Comparison of ENCODE assay signal across 9 cellular contexts in genomic region chrX:107025538-107025937, GRCh38. TPM values are rescaled to one million over a fixed set of nuclear protein-coding genes. Genes with fewer than 3 reads are reported as not detected.
A peak's percentile ranks its signal among the peaks of the same experiment; 100 is the strongest.
DNase-seq lines count a peak whose midpoint lies in the region; ATAC-seq and TF ChIP-seq lines count a peak whose summit lies in the region.
"Had no signal": no experiment of that assay in that cellular context is flagged by ENCODE, and none has a peak within 500 bp of the region (broad histone marks: within the 10 kb centered on the region; RNA-seq: fewer than 3 reads in every experiment).

No MANE protein-coding gene starts in this region.

- no peak overlapping the region for H3K4me3 Mint-ChIP-seq in activated CD4-positive, alpha-beta T cell treated with anti-CD3 and anti-CD28 coated beads for 36 hours

- H4K20me1 ChIP-seq in OCI-LY7 (ENCODE audit: insufficient read depth, low read length): no peaks in the 10 kb centered on the region

- H3K4me2 ChIP-seq in OCI-LY7 (ENCODE audit: low read length): no peak overlapping the region

- no peaks in the 10 kb centered on the region for H3K9me2 ChIP-seq in OCI-LY7 (ENCODE audit: insufficient read depth, low read length)

- no peak overlapping the region for H3K4me3 ChIP-seq in HAP-1
- no peak overlapping the region for H3K4me3 ChIP-seq in OCI-LY7 (ENCODE audit: low read depth, low read length, poor library complexity, severe bottlenecking)
- no peak overlapping the region for H3K4me3 ChIP-seq in fibroblast of mammary gland (ENCODE audit: control insufficient read depth, low read depth, low read length)

- H3K4me1 ChIP-seq in HAP-1 (no peaks in the 10 kb centered on the region), OCI-LY7 (ENCODE audit: insufficient read depth, low read length, poor library complexity, severe bottlenecking) (no peaks in the 10 kb centered on the region)

- H3K36me3 ChIP-seq in HAP-1 (replicated peaks): no peaks in the 10 kb centered on the region
- H3K36me3 ChIP-seq in OCI-LY7 (ENCODE audit: insufficient read depth, low read length): no peaks in the 10 kb centered on the region

- intact Hi-C loops in OCI-LY7 (cut with micrococcal nuclease; ENCODE audit: unreplicated experiment): loop anchor here (10.0 kb wide), 3 partner anchors 299 to 749 kb away; partner anchors contain the start of genes NCBP2L and TSC22D3
- intact Hi-C loops in activated CD4-positive, alpha-beta T cell treated with anti-CD3 and anti-CD28 coated beads for 36 hours (cut with DNase I, micrococcal nuclease): loop anchor here in 1 of 2 experiments (10.0 kb wide), 1 partner anchor 409 kb away; no protein-coding TSS in a partner anchor

- in situ Hi-C loops in HAP-1 (cut with MboI; ENCODE audit: low sequenced_read_pairs): no loop called here

- peak; percentile 76 for TF ChIP-seq CTCF in OCI-LY7 (conservative IDR thresholded peaks at IDR 0.05; ENCODE audit: low read length)
- TF ChIP-seq CTCF in fibroblast of mammary gland (conservative IDR thresholded peaks at IDR 0.05; ENCODE audit: control insufficient read depth, insufficient read depth, low read depth, low read length): peak; percentile 73

- CTCF ChIA-PET in OCI-LY7 (lab: Charles Lee; ENCODE audit: unreplicated experiment): no interaction called here
- CTCF ChIA-PET in activated CD4-positive, alpha-beta T cell treated with anti-CD3 and anti-CD28 coated beads for 36 hours (lab: Charles Lee): interaction anchor here (0.7 kb wide), 2 partner anchors 23 to 321 kb away, joined by 3 read pairs; no protein-coding TSS in a partner anchor

- no peak overlapping the region for H3K27ac Mint-ChIP-seq in activated CD4-positive, alpha-beta T cell treated with anti-CD3 and anti-CD28 coated beads for 36 hours

- DNase-seq in CD1c-positive myeloid dendritic cell (ENCODE audit: extremely low spot score) (peak; percentile 8), HAP-1 (ENCODE audit: low spot score in 2 of 2) (peak; percentile 33 to 51), OCI-LY7 (ENCODE audit: low spot score) (peak; percentile 31), fibroblast of mammary gland (ENCODE audit: low read depth) (peak; percentile 45), smooth muscle cell of the brain vasculature (ENCODE audit: low read depth, low spot score) (peak; percentile 2)
- no peak for DNase-seq in activated CD4-positive, alpha-beta T cell treated with anti-CD3 and anti-CD28 coated beads for 36 hours

- H3K9me3 ChIP-seq in HAP-1 (no peaks in the 10 kb centered on the region), OCI-LY7 (ENCODE audit: low read length) (no peaks in the 10 kb centered on the region)

- H3K27me3 Mint-ChIP-seq in activated CD4-positive, alpha-beta T cell treated with anti-CD3 and anti-CD28 coated beads for 36 hours: no peaks in the 10 kb centered on the region

- no peaks in the 10 kb centered on the region for H3K9me3 Mint-ChIP-seq in activated CD4-positive, alpha-beta T cell treated with anti-CD3 and anti-CD28 coated beads for 36 hours (ENCODE audit: low read depth)

- no peaks in the 10 kb centered on the region for H3K36me3 Mint-ChIP-seq in activated CD4-positive, alpha-beta T cell treated with anti-CD3 and anti-CD28 coated beads for 36 hours (ENCODE audit: low read depth)

- H3K27me3 ChIP-seq in HAP-1 (ENCODE audit: low read depth): no peaks in the 10 kb centered on the region

- no peak for ATAC-seq in GM21390 (IDR thresholded peaks at IDR 0.05; ENCODE audit: unreplicated experiment)
- no peak for ATAC-seq in HG03378 (IDR thresholded peaks at IDR 0.05; ENCODE audit: unreplicated experiment)
- ATAC-seq in activated CD4-positive, alpha-beta T cell treated with anti-CD3 and anti-CD28 coated beads for 36 hours: no peak

- H2AFZ ChIP-seq in OCI-LY7 (ENCODE audit: low read length): no peak overlapping the region

- H3K4me1 Mint-ChIP-seq in activated CD4-positive, alpha-beta T cell treated with anti-CD3 and anti-CD28 coated beads for 36 hours: no peaks in the 10 kb centered on the region

- BruUV-seq in OCI-LY7 (replicated peaks; lab: Mats Ljungman, UMichigan): no TSS peak

- POLR2A ChIA-PET in OCI-LY7 (lab: Charles Lee): no interaction called here
- POLR2A ChIA-PET in activated CD4-positive, alpha-beta T cell treated with anti-CD3 and anti-CD28 coated beads for 36 hours (lab: Charles Lee): no interaction called here

- H3K27ac ChIP-seq in OCI-LY7 (ENCODE audit: low read depth, low read length, poor library complexity, severe bottlenecking): no peak overlapping the region
- H3K27ac ChIP-seq: epithelial cell of prostate had no signal

- H3K79me2 ChIP-seq in OCI-LY7 (ENCODE audit: insufficient read depth, low read depth, low read length): no peaks in the 10 kb centered on the region

RNA-seq across cellular contexts. Expression of gene MORC4, which starts 25.5 kb away (rescaled TPM):
- 6.8 and 13.4 TPM in 2 replicates for total RNA-seq in OCI-LY7 (2014; rRNA removed; shearing (Covaris generic))
- 11.5 and 11.7 TPM in 2 replicates for total RNA-seq in OCI-LY7 (2022)
- total RNA-seq in activated CD4-positive, alpha-beta T cell treated with anti-CD3 and anti-CD28 coated beads for 36 hours: 1 to 10 TPM; 9.3 to 9.8 TPM
